33 cellular contexts compared by ENCODE assay signal in the genomic region with DNA sequence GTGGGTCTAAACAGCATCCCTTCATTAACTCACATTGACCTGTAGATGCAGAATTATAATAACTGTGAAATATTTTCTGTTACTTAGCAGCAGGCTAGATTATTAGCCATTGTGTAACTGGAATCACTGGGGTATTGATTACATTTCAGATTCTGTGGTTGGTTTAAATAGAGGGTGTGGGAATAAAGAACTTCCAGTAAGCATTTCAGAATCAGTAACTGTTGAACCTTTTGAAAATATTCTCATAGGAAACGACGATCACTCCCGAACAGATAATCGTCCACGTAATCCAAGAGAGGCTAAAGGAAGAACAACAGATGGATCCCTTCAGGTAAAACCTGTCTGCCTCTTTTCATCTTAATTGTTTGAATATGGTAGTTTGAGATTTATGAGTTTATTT. TPM values are rescaled to one million over a fixed set of nuclear protein-coding genes. Genes with fewer than 3 reads are reported as not detected.
"Had no signal": no experiment of that assay in that cellular context is flagged by ENCODE, and none has a peak within 500 bp of the region (broad histone marks: within the 10 kb centered on the region; RNA-seq: fewer than 3 reads in every experiment).

No MANE protein-coding gene starts in this region.

- ATAC-seq: activated CD8-positive, alpha-beta memory T cell treated with anti-CD3 and anti-CD28 coated beads, Interleukin-2, amount 10 ng/mL, durations not matched to agents 7 days and 5 days; activated CD8-positive, alpha-beta T cell treated with anti-CD3 and anti-CD28 coated beads, Interleukin-2, amount 10 ng/mL, durations not matched to agents 7 days and 5 days; activated naive CD8-positive, alpha-beta T cell treated with anti-CD3 and anti-CD28 coated beads, Interleukin-2, amount 50 U/mL, for 24 hours; body of pancreas had no signal

- FAIRE-seq: TTC549 had no signal

- H3K27ac ChIP-seq: ascending aorta, body of pancreas, brain microvascular endothelial cell, breast epithelium, VCaP had no signal

- DNase-seq: activated B cell treated with CpG ODN at 0.5 μM for 24 hours; activated CD4-positive, alpha-beta memory T cell treated with anti-CD3 and anti-CD28 coated beads, Interleukin-2, amount 10 ng/mL, durations not matched to agents 7 days and 5 days; activated CD4-positive, alpha-beta T cell treated with anti-CD3 and anti-CD28 coated beads for 4 hours; activated CD4-positive, alpha-beta T cell treated with anti-CD3 and anti-CD28 coated beads, Interleukin-2, amount 10 ng/mL, durations not matched to agents 24 days and 14 days; activated CD4-positive, alpha-beta T cell treated with anti-CD3 and anti-CD28 coated beads, Interleukin-2, amount 50 U/mL, for 48 hours; activated CD4-positive, CD25-positive, alpha-beta regulatory T cell treated with anti-CD3 and anti-CD28 coated beads, Interleukin-2, amount 50 U/mL, for 72 hours; activated CD8-positive, alpha-beta memory T cell treated with anti-CD3 and anti-CD28 coated beads for 24 hours; activated CD8-positive, alpha-beta memory T cell treated with anti-CD3 and anti-CD28 coated beads, Interleukin-2, amount 10 ng/mL, durations not matched to agents 7 days and 5 days; activated CD8-positive, alpha-beta memory T cell treated with anti-CD3 and anti-CD28 coated beads, Interleukin-2, amount 50 U/mL, for 48 hours; activated CD8-positive, alpha-beta T cell treated with anti-CD3 and anti-CD28 coated beads, Interleukin-2, amount 10 ng/mL, durations not matched to agents 7 days and 5 days; activated effector memory CD4-positive, alpha-beta T cell treated with Interleukin-2 at 50 U/mL for 16 hours; activated naive CD4-positive, alpha-beta T cell treated with anti-CD3 and anti-CD28 coated beads, Interleukin-2, amount 10 ng/mL, durations not matched to agents 7 days and 5 days; activated naive CD4-positive, alpha-beta T cell treated with Interleukin-2 at 50 U/mL for 16 hours; activated naive CD8-positive, alpha-beta T cell treated with anti-CD3 and anti-CD28 coated beads, Interleukin-2, amount 10 ng/mL, durations not matched to agents 7 days and 5 days; activated naive CD8-positive, alpha-beta T cell treated with anti-CD3 and anti-CD28 coated beads, Interleukin-2, amount 50 U/mL, for 24 hours; activated T-cell treated with anti-CD3 and anti-CD28 coated beads, Interleukin-2, amount 50 U/mL, for 24 hours; activated T-cell treated with anti-CD3 and anti-CD28 coated beads, Interleukin-2, amount 50 U/mL, for 48 hours; amygdala; anterior cingulate cortex; body of pancreas; brain microvascular endothelial cell; central memory CD4-positive, alpha-beta T cell; T-helper 1 cell; T-helper 2 cell; T-helper 9 cell had no signal

- H3K9me3 ChIP-seq: ascending aorta, body of pancreas, breast epithelium had no signal

- H3K4me1 ChIP-seq: ascending aorta, body of pancreas, breast epithelium had no signal

- H3K4me3 ChIP-seq: ascending aorta, body of pancreas, breast epithelium had no signal

- H3K27me3 ChIP-seq: ascending aorta, body of pancreas, brain microvascular endothelial cell, breast epithelium had no signal

- H3K36me3 ChIP-seq: breast epithelium had no signal

RNA-seq across cellular contexts. Expression of a gene that starts 35.9 kb away (rescaled TPM):
- total RNA-seq: activated B cell treated with CpG ODN at 0.5 μM for 24 hours; activated CD4-positive, alpha-beta memory T cell treated with anti-CD3 and anti-CD28 coated beads, Interleukin-2, amount 10 ng/mL, durations not matched to agents 7 days and 5 days; activated CD4-positive, alpha-beta T cell treated with anti-CD3 and anti-CD28 coated beads, Interleukin-2, amount 10 ng/mL, durations not matched to agents 24 days and 14 days; activated CD8-positive, alpha-beta memory T cell treated with anti-CD3 and anti-CD28 coated beads, Interleukin-2, amount 10 ng/mL, durations not matched to agents 7 days and 5 days; activated CD8-positive, alpha-beta T cell treated with anti-CD3 and anti-CD28 coated beads, Interleukin-2, amount 10 ng/mL, durations not matched to agents 7 days and 5 days; activated naive CD8-positive, alpha-beta T cell treated with anti-CD3 and anti-CD28 coated beads, Interleukin-2, amount 10 ng/mL, durations not matched to agents 7 days and 5 days; activated T-helper 2 cell treated with anti-CD3 and anti-CD28 coated beads, Interferon-gamma antibody, Interleukin-2, Interleukin-4, amounts not matched to agents 10 μg/mL and 5 μg/mL and 100 μg/mL, durations not matched to agents 14 hours and 24 hours and 36 hours; ascending aorta; body of pancreas; breast epithelium; cardiac septum; cerebellum had no signal
- polyA plus RNA-seq: adipose tissue had no signal
